In genomic region chr17:22090263-22090935, GRCh38 we compare ENCODE assay signal across 1 cellular context.
TF ChIP-seq lines count a peak whose summit lies in the region.

No MANE protein-coding gene starts in this region.

TF ChIP-seq in K562, 482 proteins besides CTCF, POLR2A, EP300 and RAD21 (continues in another document):
- TF ChIP-seq HEY1 (CRISPR knock-in tag; IDR thresholded peaks at IDR 0.05; ENCODE audit: borderline replicate concordance) (no peak), ZBTB2 (IDR thresholded peaks at IDR 0.05) (no peak), MBD2 (IDR thresholded peaks at IDR 0.05; ENCODE audit: borderline replicate concordance, low read depth) (peak; percentile 77; the same call in 1 of the 2 replicates), ARNT (IDR thresholded peaks at IDR 0.05) (no peak), THAP12 (CRISPR knock-in tag; IDR thresholded peaks at IDR 0.05) (0 out of 2 replicates have a peak, but pooled peaks have one; percentile 32), EZH2 (IDR thresholded peaks at IDR 0.05; ENCODE audit: borderline replicate concordance, low read depth, low read length) (no peak), TCF7 (IDR thresholded peaks at IDR 0.05; ENCODE audit: borderline replicate concordance) (no peak), SMARCB1 (IDR thresholded peaks at IDR 0.05; ENCODE audit: insufficient read length, low read depth) (no peak), FOXK2 (conservative IDR thresholded peaks at IDR 0.05 in 1 of 2, IDR thresholded peaks at IDR 0.05 in 1 of 2; ENCODE audit: low read depth in 2 of 2) (no peak), NBN (IDR thresholded peaks at IDR 0.05; ENCODE audit: low read depth) (no peak), FOXK1 (CRISPR knock-in tag; IDR thresholded peaks at IDR 0.05; ENCODE audit: borderline replicate concordance) (no peak), CBFA2T3 (IDR thresholded peaks at IDR 0.05) (no peak), ZNF395 (CRISPR knock-in tag; IDR thresholded peaks at IDR 0.05) (no peak), ZKSCAN3 (CRISPR knock-in tag; IDR thresholded peaks at IDR 0.05) (no peak), CBFB (CRISPR knock-in tag; IDR thresholded peaks at IDR 0.05) (no peak), SRSF3 (IDR thresholded peaks at IDR 0.05; ENCODE audit: insufficient read depth, low read length) (no peak), TCF3 (CRISPR knock-in tag; IDR thresholded peaks at IDR 0.05) (no peak), HNRNPUL1 (IDR thresholded peaks at IDR 0.05; ENCODE audit: low read length) (no peak), PHB (CRISPR knock-in tag; IDR thresholded peaks at IDR 0.05) (no peak), ETV1 (tag; conservative IDR thresholded peaks at IDR 0.05; ENCODE audit: low read depth) (peak; percentile 50; the same call in 1 of the 2 replicates), PHF8 (IDR thresholded peaks at IDR 0.05; ENCODE audit: borderline replicate concordance, low read length) (peak; percentile 28; the same call in 1 of the 2 replicates), MTA2 (IDR thresholded peaks at IDR 0.05; ENCODE audit: low read depth) (no peak), ZFX (CRISPR knock-in tag; IDR thresholded peaks at IDR 0.05) (no peak), DLX4 (CRISPR knock-in tag; IDR thresholded peaks at IDR 0.05) (no peak), SP2 (IDR thresholded peaks at IDR 0.05; ENCODE audit: extremely low read depth, low read depth, low read length, poor library complexity, severe bottlenecking) (no peak), KDM5B (IDR thresholded peaks at IDR 0.05; ENCODE audit: insufficient replicate concordance, low read depth, low read length) (no peak), ILF3 (IDR thresholded peaks at IDR 0.05; ENCODE audit: borderline replicate concordance) (no peak), ZNF384 (IDR thresholded peaks at IDR 0.05; ENCODE audit: low read depth, low read length) (peak; percentile 35; the same call in 1 of the 2 replicates), MCM5 (IDR thresholded peaks at IDR 0.05; ENCODE audit: low read depth) (no peak), BACH1 (tag; IDR thresholded peaks at IDR 0.05) (no peak), HOMEZ (CRISPR knock-in tag; IDR thresholded peaks at IDR 0.05) (no peak), ZSCAN32 (CRISPR knock-in tag; IDR thresholded peaks at IDR 0.05) (no peak), HNRNPLL (IDR thresholded peaks at IDR 0.05; ENCODE audit: low read depth, low read length, poor library complexity, severe bottlenecking) (no peak), TRIM24 (IDR thresholded peaks at IDR 0.05) (no peak), ZNF551 (CRISPR knock-in tag; IDR thresholded peaks at IDR 0.05) (no peak), IFI16 (CRISPR knock-in tag; IDR thresholded peaks at IDR 0.05) (no peak), UBTF (IDR thresholded peaks at IDR 0.05; ENCODE audit: borderline replicate concordance in 1 of 2, low read depth in 2 of 2, low read length in 2 of 2) (no peak; a peak in 1 of 4 replicates), SMAD1 (IDR thresholded peaks at IDR 0.05; ENCODE audit: low read depth, low read length, partially characterized antibody) (peak; percentile 64), NR2C1 (IDR thresholded peaks at IDR 0.05) (no peak), NR2C1 (tag; IDR thresholded peaks at IDR 0.05) (no peak), SMARCA4 (IDR thresholded peaks at IDR 0.05) (no peak), THRAP3 (IDR thresholded peaks at IDR 0.05; ENCODE audit: borderline replicate concordance) (no peak), NELFE (IDR thresholded peaks at IDR 0.05; ENCODE audit: insufficient read depth, insufficient read length) (no peak), RNF2 (IDR thresholded peaks at IDR 0.05) (0 out of 2 replicates have a peak, but pooled peaks have one; percentile 49), GTF2A2 (tag; IDR thresholded peaks at IDR 0.05) (peak; percentile 90), ZHX1 (conservative IDR thresholded peaks at IDR 0.05; ENCODE audit: low read length) (no peak), SIN3A (IDR thresholded peaks at IDR 0.05; ENCODE audit: borderline replicate concordance in 2 of 2, control insufficient read depth in 1 of 2, low read depth in 2 of 2, low read length in 2 of 2) (peak; percentile 43 to 54; a peak in 1 of 4 replicates), HDAC1 (IDR thresholded peaks at IDR 0.05) (peak in 1 of 2 experiments; percentile 12; a peak in 1 of 4 replicates), MCM7 (IDR thresholded peaks at IDR 0.05) (no peak), ZNF512 (tag; IDR thresholded peaks at IDR 0.05) (no peak), MAFG (tag; conservative IDR thresholded peaks at IDR 0.05) (no peak), HIVEP1 (CRISPR knock-in tag; IDR thresholded peaks at IDR 0.05) (no peak), GTF2E2 (tag; IDR thresholded peaks at IDR 0.05) (no peak), BCLAF1 (IDR thresholded peaks at IDR 0.05; ENCODE audit: borderline replicate concordance in 1 of 2, control insufficient read depth in 1 of 2, low read depth in 2 of 2, low read length in 1 of 2) (peak in 1 of 2 experiments; percentile 63; a peak in 1 of 4 replicates), SIX5 (IDR thresholded peaks at IDR 0.05; ENCODE audit: borderline replicate concordance in 1 of 2, insufficient read depth in 1 of 2, low read depth in 1 of 2, low read length in 2 of 2) (no peak), TARDBP (IDR thresholded peaks at IDR 0.05) (no peak), HDAC8 (tag; IDR thresholded peaks at IDR 0.05) (no peak), ATF7 (IDR thresholded peaks at IDR 0.05) (no peak)
